Comparison of ENCODE assay signal across 29 cellular contexts in genomic region chr6:135354407-135354806, GRCh38.
"Had no signal": no experiment of that assay in that cellular context is flagged by ENCODE, and none has a peak within 500 bp of the region (broad histone marks: within the 10 kb centered on the region; RNA-seq: fewer than 3 reads in every experiment).

No MANE protein-coding gene starts in this region.

- H3K27me3 ChIP-seq: adrenal gland, body of pancreas, dorsolateral prefrontal cortex had no signal

- H3K27ac ChIP-seq: adrenal gland, body of pancreas, dorsolateral prefrontal cortex, WERI-Rb-1 had no signal

- DNase-seq: activated B cell treated with CpG ODN at 0.5 μM for 24 hours; activated CD4-positive, alpha-beta T cell treated with anti-CD3 and anti-CD28 coated beads for 48 hours; activated CD4-positive, alpha-beta T cell treated with anti-CD3 and anti-CD28 coated beads, Interleukin-2, amount 50 U/mL, for 1 hour; activated CD4-positive, alpha-beta T cell treated with anti-CD3 and anti-CD28 coated beads, Interleukin-2, amount 50 U/mL, for 48 hours; activated CD8-positive, alpha-beta memory T cell treated with anti-CD3 and anti-CD28 coated beads for 24 hours; activated CD8-positive, alpha-beta T cell treated with anti-CD3 and anti-CD28 coated beads for 36 hours; activated effector memory CD4-positive, alpha-beta T cell treated with anti-CD3 and anti-CD28 coated beads, Interleukin-2, amount 50 U/mL, for 16 hours; activated naive CD4-positive, alpha-beta T cell treated with anti-CD3 and anti-CD28 coated beads for 36 hours; activated naive CD8-positive, alpha-beta T cell treated with anti-CD3 and anti-CD28 coated beads for 36 hours; activated naive CD8-positive, alpha-beta T cell treated with anti-CD3 and anti-CD28 coated beads, Interleukin-2, amount 50 U/mL, for 24 hours; activated T-cell treated with anti-CD3 and anti-CD28 coated beads, Interleukin-2, amount 50 U/mL, for 1 hour; activated T-cell treated with anti-CD3 and anti-CD28 coated beads, Interleukin-2, amount 50 U/mL, for 48 hours; adrenal gland; amygdala; aorta; body of pancreas; caudate nucleus; dorsolateral prefrontal cortex; effector memory CD4-positive, alpha-beta T cell; endodermal cell; foreskin fibroblast; head of caudate nucleus; T-helper 1 cell; T-helper 17 cell; T1000; WERI-Rb-1 had no signal

- H3K4me3 ChIP-seq: adrenal gland, body of pancreas, dorsolateral prefrontal cortex had no signal

- H3K4me1 ChIP-seq: adrenal gland, body of pancreas had no signal

- H3K36me3 ChIP-seq: adrenal gland, WERI-Rb-1 had no signal

- H3K9me3 ChIP-seq: adrenal gland, body of pancreas had no signal

- ATAC-seq: activated CD4-positive, CD25-positive, alpha-beta regulatory T cell treated with anti-CD3 and anti-CD28 coated beads, Interleukin-2, amount 50 U/mL, for 24 hours; activated CD8-positive, alpha-beta T cell treated with anti-CD3 and anti-CD28 coated beads for 36 hours; activated naive CD8-positive, alpha-beta T cell treated with anti-CD3 and anti-CD28 coated beads, Interleukin-2, amount 50 U/mL, for 24 hours; body of pancreas; esophagus mucosa; T-helper 17 cell had no signal

- FAIRE-seq: frontal cortex had no signal
